ENCODE assay signal across 1 cellular context in the genomic region with DNA sequence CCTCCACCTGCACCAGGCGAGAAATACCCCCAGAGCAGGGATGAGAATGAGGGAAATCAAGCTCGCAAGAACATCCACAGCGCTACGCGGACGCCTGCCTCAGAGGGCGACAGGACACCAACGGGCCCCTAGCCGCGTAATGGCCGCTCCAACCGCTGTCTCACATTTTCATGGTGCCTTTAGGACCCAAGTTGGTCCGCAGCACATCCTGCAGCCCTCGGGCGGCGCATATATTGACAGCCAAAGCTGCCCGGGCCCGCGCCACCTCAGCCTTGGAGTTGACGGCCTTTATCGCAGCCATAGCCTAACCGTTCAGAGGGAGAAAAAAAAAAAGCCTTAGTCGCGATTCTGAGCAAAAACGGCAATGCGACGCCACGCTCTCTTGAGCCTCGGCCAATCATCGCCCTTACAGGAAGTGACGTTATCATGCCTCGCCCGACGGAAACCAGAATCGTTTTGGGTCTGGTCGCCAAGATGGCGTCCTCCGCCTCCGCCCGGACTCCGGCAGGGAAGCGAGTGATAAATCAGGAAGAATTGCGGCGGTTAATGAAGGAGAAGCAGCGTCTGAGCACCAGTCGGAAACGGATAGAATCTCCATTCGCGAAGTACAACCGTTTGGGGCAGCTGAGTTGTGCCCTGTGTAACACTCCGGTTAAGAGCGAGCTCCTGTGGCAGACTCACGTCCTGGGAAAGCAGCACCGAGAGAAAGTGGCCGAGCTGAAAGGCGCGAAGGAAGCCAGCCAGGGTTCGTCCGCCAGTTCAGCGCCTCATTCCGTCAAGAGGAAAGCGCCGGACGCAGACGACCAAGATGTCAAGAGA.
TF ChIP-seq lines count a peak whose summit lies in the region.

A gene with protein sequence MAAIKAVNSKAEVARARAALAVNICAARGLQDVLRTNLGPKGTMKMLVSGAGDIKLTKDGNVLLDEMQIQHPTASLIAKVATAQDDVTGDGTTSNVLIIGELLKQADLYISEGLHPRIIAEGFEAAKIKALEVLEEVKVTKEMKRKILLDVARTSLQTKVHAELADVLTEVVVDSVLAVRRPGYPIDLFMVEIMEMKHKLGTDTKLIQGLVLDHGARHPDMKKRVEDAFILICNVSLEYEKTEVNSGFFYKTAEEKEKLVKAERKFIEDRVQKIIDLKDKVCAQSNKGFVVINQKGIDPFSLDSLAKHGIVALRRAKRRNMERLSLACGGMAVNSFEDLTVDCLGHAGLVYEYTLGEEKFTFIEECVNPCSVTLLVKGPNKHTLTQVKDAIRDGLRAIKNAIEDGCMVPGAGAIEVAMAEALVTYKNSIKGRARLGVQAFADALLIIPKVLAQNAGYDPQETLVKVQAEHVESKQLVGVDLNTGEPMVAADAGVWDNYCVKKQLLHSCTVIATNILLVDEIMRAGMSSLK (minus strand): TSS at position 368 of the 819 bp plus-strand sequence. CDS start 67 bp downstream, at position 301.
A gene with protein sequence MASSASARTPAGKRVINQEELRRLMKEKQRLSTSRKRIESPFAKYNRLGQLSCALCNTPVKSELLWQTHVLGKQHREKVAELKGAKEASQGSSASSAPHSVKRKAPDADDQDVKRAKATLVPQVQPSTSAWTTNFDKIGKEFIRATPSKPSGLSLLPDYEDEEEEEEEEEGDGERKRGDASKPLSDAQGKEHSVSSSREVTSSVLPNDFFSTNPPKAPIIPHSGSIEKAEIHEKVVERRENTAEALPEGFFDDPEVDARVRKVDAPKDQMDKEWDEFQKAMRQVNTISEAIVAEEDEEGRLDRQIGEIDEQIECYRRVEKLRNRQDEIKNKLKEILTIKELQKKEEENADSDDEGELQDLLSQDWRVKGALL (plus strand): TSS at position 448 of the 819 bp plus-strand sequence. CDS start 27 bp downstream, at position 475.

TF ChIP-seq in IMR-90, 13 proteins besides CTCF, POLR2A, EP300 and RAD21:
- no peak for TF ChIP-seq NFE2L2 (IDR thresholded peaks at IDR 0.05; ENCODE audit: low read depth, low read length)
- TF ChIP-seq FOS (IDR thresholded peaks at IDR 0.05; ENCODE audit: low read depth, low read length): no peak
- no peak for TF ChIP-seq RCOR1 (IDR thresholded peaks at IDR 0.05; ENCODE audit: insufficient replicate concordance, low read length)
- no peak for TF ChIP-seq MAFK (IDR thresholded peaks at IDR 0.05; ENCODE audit: low read depth, low read length)
- TF ChIP-seq SMC3 (IDR thresholded peaks at IDR 0.05; ENCODE audit: low read depth, low read length): no peak
- TF ChIP-seq BHLHE40 (IDR thresholded peaks at IDR 0.05; ENCODE audit: low read depth, low read length): no peak
- TF ChIP-seq CHD1 (IDR thresholded peaks at IDR 0.05; ENCODE audit: low read depth, low read length): no peak
- no peak for TF ChIP-seq CEBPB (IDR thresholded peaks at IDR 0.05; ENCODE audit: low read depth, low read length)
- TF ChIP-seq, protein P1, sequence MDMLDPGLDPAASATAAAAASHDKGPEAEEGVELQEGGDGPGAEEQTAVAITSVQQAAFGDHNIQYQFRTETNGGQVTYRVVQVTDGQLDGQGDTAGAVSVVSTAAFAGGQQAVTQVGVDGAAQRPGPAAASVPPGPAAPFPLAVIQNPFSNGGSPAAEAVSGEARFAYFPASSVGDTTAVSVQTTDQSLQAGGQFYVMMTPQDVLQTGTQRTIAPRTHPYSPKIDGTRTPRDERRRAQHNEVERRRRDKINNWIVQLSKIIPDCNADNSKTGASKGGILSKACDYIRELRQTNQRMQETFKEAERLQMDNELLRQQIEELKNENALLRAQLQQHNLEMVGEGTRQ (IDR thresholded peaks at IDR 0.05; ENCODE audit: low read depth, low read length): no peak
- no peak for TF ChIP-seq MXI1 (IDR thresholded peaks at IDR 0.05; ENCODE audit: borderline replicate concordance, low read depth, low read length)
- TF ChIP-seq, protein P2, sequence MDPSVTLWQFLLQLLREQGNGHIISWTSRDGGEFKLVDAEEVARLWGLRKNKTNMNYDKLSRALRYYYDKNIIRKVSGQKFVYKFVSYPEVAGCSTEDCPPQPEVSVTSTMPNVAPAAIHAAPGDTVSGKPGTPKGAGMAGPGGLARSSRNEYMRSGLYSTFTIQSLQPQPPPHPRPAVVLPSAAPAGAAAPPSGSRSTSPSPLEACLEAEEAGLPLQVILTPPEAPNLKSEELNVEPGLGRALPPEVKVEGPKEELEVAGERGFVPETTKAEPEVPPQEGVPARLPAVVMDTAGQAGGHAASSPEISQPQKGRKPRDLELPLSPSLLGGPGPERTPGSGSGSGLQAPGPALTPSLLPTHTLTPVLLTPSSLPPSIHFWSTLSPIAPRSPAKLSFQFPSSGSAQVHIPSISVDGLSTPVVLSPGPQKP (IDR thresholded peaks at IDR 0.05; ENCODE audit: borderline replicate concordance, low read depth, low read length): no peak
- TF ChIP-seq MAZ (IDR thresholded peaks at IDR 0.05; ENCODE audit: borderline replicate concordance, low read depth, low read length): no peak; the same call in 1 of the 2 replicates
- no peak for TF ChIP-seq RFX5 (IDR thresholded peaks at IDR 0.05; ENCODE audit: low read depth, low read length)
